In the genomic region with DNA sequence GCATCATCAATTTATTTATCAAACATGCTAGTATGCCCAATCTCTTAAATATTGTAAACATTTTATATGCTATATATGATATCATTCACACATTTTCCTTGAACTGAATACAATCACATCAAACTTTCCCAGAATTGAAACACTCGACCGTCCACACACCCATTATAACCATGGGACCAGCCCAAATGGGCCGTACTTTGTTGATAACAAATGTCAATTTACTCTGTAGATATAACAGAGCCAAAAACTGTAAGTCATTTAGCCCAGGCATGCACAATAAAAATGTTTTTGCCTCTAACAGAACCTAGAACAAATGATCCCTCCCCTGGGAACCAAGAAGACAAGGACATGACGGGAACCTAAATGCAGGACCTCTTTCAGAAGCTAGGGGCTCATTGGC, we compare ENCODE assay signal across 23 cellular contexts. TPM values are rescaled to one million over a fixed set of nuclear protein-coding genes. Genes with fewer than 3 reads are reported as not detected.
DNase-seq lines count a peak whose midpoint lies in the region; ATAC-seq and TF ChIP-seq lines count a peak whose summit lies in the region.
"Had no signal": no experiment of that assay in that cellular context is flagged by ENCODE, and none has a peak within 500 bp of the region (broad histone marks: within the 10 kb centered on the region; RNA-seq: fewer than 3 reads in every experiment).

No MANE protein-coding gene starts in this region.

- 85% methylated on average over 4 of the region's 4 CpGs for WGBS in urinary bladder

- TF ChIP-seq CTCF in HEK293 (tag by site-specific recombination; IDR thresholded peaks at IDR 0.05) (no peak), VCaP (conservative IDR thresholded peaks at IDR 0.05) (no peak), lower lobe of right lung (IDR thresholded peaks at IDR 0.05) (no peak)

- CTCF ChIA-PET in HEK293 (lab: Yijun Ruan, JAX) = interaction anchor here (0.5 to 3.6 kb wide), 3 partner anchors 16 to 885 kb away, joined by 3 to 23 read pairs (median 3); no protein-coding TSS in a partner anchor

- POLR2A ChIA-PET in HEK293 (lab: Yijun Ruan, JAX) = no interaction called here

- H3K4me1 ChIP-seq in HEK293 (ENCODE audit: control insufficient read depth, insufficient read depth, low read length) = peaks cover 4% of the 10 kb centered on the region; the same call in 1 of the 2 replicates
- peaks cover 34% of the 10 kb centered on the region for H3K4me1 ChIP-seq in lower lobe of right lung
- H3K4me1 ChIP-seq in urinary bladder (ENCODE audit: insufficient read depth) = no peaks in the 10 kb centered on the region
- H3K4me1 ChIP-seq: breast epithelium, parathyroid adenoma had no signal

- H3K36me3 ChIP-seq in HEK293 (ENCODE audit: control insufficient read depth in 2 of 2, insufficient read depth in 1 of 2, low read length in 2 of 2) (no peaks in the 10 kb centered on the region), lower lobe of right lung (no peaks in the 10 kb centered on the region), urinary bladder (ENCODE audit: insufficient read depth) (no peaks in the 10 kb centered on the region)
- H3K36me3 ChIP-seq: adrenal gland, breast epithelium, sigmoid colon had no signal

- intact Hi-C loops in lower lobe of right lung (cut with DNase I) = no loop called here

- ATAC-seq in lower lobe of right lung = no peak
- ATAC-seq: HepG2 had no signal

- H3K27me3 ChIP-seq in lower lobe of right lung (ENCODE audit: low read depth) = no peaks in the 10 kb centered on the region
- H3K27me3 ChIP-seq: adrenal gland, breast epithelium, sigmoid colon had no signal

- DNase-seq in lower lobe of right lung (no peak), NCI-H2171 (lab: John Stamatoyannopoulos, UW) (no peak), NCI-H1417 (lab: John Stamatoyannopoulos, UW) (no peak), NCI-H524 (lab: John Stamatoyannopoulos, UW) (no peak)
- DNase-seq: activated CD4-positive, alpha-beta memory T cell treated with anti-CD3 and anti-CD28 coated beads, Interleukin-2, amount 10 ng/mL, durations not matched to agents 7 days and 5 days; activated gamma-delta T cell treated with Interleukin-2 at 50 U/mL for 16 hours; CD8-positive, alpha-beta memory T cell; natural killer cell; NCI-H1436; sigmoid colon; substantia nigra; T-helper 9 cell had no signal

- no peak overlapping the region for H3K27ac ChIP-seq in HEK293 (ENCODE audit: extremely low read depth, low read depth, low read length)
- H3K27ac ChIP-seq in VCaP = peak overlapping the region; percentile 78
- peak overlapping the region; percentile 37 for H3K27ac ChIP-seq in lower lobe of right lung
- H3K27ac ChIP-seq in urinary bladder (ENCODE audit: low read depth) = peak overlapping the region; percentile 6
- H3K27ac ChIP-seq: adrenal gland, parathyroid adenoma, sigmoid colon had no signal

- no peak overlapping the region for H3K4me3 ChIP-seq in HEK293 (ENCODE audit: low read depth, low read length)
- no peak overlapping the region for H3K4me3 ChIP-seq in lower lobe of right lung
- H3K4me3 ChIP-seq in urinary bladder (ENCODE audit: low read depth, low read length) = no peak overlapping the region
- H3K4me3 ChIP-seq: adrenal gland, breast epithelium, GM12878, sigmoid colon had no signal

- H3K9me3 ChIP-seq in HEK293 (ENCODE audit: control insufficient read depth, insufficient read depth, low read depth, low read length) = no peaks in the 10 kb centered on the region
- H3K9me3 ChIP-seq in lower lobe of right lung = no peaks in the 10 kb centered on the region
- H3K9me3 ChIP-seq: adrenal gland, breast epithelium, sigmoid colon had no signal

TF ChIP-seq in HEK293, 187 proteins besides CTCF, POLR2A, EP300 and RAD21:
- no peak for TF ChIP-seq ZSCAN16 (tag by site-specific recombination; IDR thresholded peaks at IDR 0.05)
- TF ChIP-seq, protein P1, sequence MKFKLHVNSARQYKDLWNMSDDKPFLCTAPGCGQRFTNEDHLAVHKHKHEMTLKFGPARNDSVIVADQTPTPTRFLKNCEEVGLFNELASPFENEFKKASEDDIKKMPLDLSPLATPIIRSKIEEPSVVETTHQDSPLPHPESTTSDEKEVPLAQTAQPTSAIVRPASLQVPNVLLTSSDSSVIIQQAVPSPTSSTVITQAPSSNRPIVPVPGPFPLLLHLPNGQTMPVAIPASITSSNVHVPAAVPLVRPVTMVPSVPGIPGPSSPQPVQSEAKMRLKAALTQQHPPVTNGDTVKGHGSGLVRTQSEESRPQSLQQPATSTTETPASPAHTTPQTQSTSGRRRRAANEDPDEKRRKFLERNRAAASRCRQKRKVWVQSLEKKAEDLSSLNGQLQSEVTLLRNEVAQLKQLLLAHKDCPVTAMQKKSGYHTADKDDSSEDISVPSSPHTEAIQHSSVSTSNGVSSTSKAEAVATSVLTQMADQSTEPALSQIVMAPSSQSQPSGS (tag by site-specific recombination; IDR thresholded peaks at IDR 0.05; ENCODE audit: low read depth) = peak; percentile 9; the same call in 1 of the 2 replicates

RNA-seq across cellular contexts. Expression of a gene that starts 0.7 kb away (rescaled TPM):
- total RNA-seq in lower lobe of right lung = 0.71 TPM
- 5.0 TPM for total RNA-seq in urinary bladder
- polyA plus RNA-seq in urinary bladder = 3.4 TPM
- total RNA-seq: CD8-positive, alpha-beta memory T cell; glomerular endothelial cell; HepG2; natural killer cell; sigmoid colon had no signal
- polyA plus RNA-seq: fibroblast of lung, HepG2 had no signal

RNA-seq across cellular contexts. Expression of a gene that starts 27.7 kb away (rescaled TPM):
- total RNA-seq in lower lobe of right lung (7.1 TPM), urinary bladder (29.0 TPM)
- polyA plus RNA-seq in urinary bladder = 2.1 TPM

RNA-seq across cellular contexts. Expression of a gene that starts 49.8 kb away (rescaled TPM):
- total RNA-seq in lower lobe of right lung (not detected), urinary bladder (not detected)
- polyA plus RNA-seq in urinary bladder = not detected
- total RNA-seq: activated CD4-positive, alpha-beta memory T cell treated with anti-CD3 and anti-CD28 coated beads, Interleukin-2, amount 10 ng/mL, durations not matched to agents 7 days and 5 days; adrenal gland; breast epithelium; CD8-positive, alpha-beta memory T cell; fibroblast of lung; glomerular endothelial cell; GM12878; HepG2; mesenteric fat pad; natural killer cell; sigmoid colon had no signal
- polyA plus RNA-seq: adrenal gland; CD8-positive, alpha-beta memory T cell; fibroblast of lung; GM12878; HepG2; sigmoid colon had no signal
